15 cellular contexts compared by ENCODE assay signal in genomic region chr15:74815121-74815933, GRCh38. TPM values are rescaled to one million over a fixed set of nuclear protein-coding genes. Genes with fewer than 3 reads are reported as not detected.
A peak's percentile ranks its signal among the peaks of the same experiment; 100 is the strongest.
DNase-seq lines count a peak whose midpoint lies in the region; ATAC-seq and TF ChIP-seq lines count a peak whose summit lies in the region.
"Had no signal": no experiment of that assay in that cellular context is flagged by ENCODE, and none has a peak within 500 bp of the region (broad histone marks: within the 10 kb centered on the region; RNA-seq: fewer than 3 reads in every experiment).

No MANE protein-coding gene starts in this region.

- H3K4me1 ChIP-seq in SK-N-SH (ENCODE audit: control insufficient read depth in 1 of 2, insufficient read depth in 2 of 2, low read depth in 1 of 2, low read length in 1 of 2) = peaks cover 0 to 25% of the 10 kb centered on the region in 2 experiments; a peak in 1 of 4 replicates
- H3K4me1 ChIP-seq in right cardiac atrium (ENCODE audit: control insufficient read depth, insufficient read depth, low read length) = no peaks in the 10 kb centered on the region
- no peaks in the 10 kb centered on the region for H3K4me1 ChIP-seq in thyroid gland

- H3K27ac ChIP-seq in SK-N-SH (ENCODE audit: low read depth in 2 of 2, low read length in 1 of 2) = peak overlapping the region in 1 of 2 experiments; percentile 54; a peak in 1 of 4 replicates
- peak overlapping the region; percentile 48 for H3K27ac ChIP-seq in right cardiac atrium (ENCODE audit: low read length)
- peak overlapping the region in 1 of 3 donors; percentile 40 for H3K27ac ChIP-seq in thyroid gland
- H3K27ac ChIP-seq: hepatocyte, SJSA1 had no signal

- H3K27me3 Mint-ChIP-seq in MCF 10A (ENCODE audit: insufficient read depth, unreplicated experiment) = no peaks in the 10 kb centered on the region
- H3K27me3 Mint-ChIP-seq: activated CD4-positive, alpha-beta T cell treated with anti-CD3 and anti-CD28 coated beads for 36 hours had no signal

- intact Hi-C loops in MCF 10A (cut with micrococcal nuclease) = no loop called here
- intact Hi-C loops in right cardiac atrium (cut with DNase I) = no loop called here
- intact Hi-C loops in thyroid gland (cut with DNase I) = no loop called here

- no peak overlapping the region for H2AFZ ChIP-seq in SK-N-SH (ENCODE audit: low read depth)
- H2AFZ ChIP-seq: hepatocyte had no signal

- no peak; a peak in 1 of 4 replicates for TF ChIP-seq EP300 in SK-N-SH (IDR thresholded peaks at IDR 0.05; ENCODE audit: borderline replicate concordance in 1 of 2, low read depth in 1 of 2, low read length in 1 of 2)

- no peaks in the 10 kb centered on the region for H4K20me1 ChIP-seq in SK-N-SH (ENCODE audit: insufficient read depth)

- no peak overlapping the region for H3K4me2 ChIP-seq in SK-N-SH
- H3K4me2 ChIP-seq: hepatocyte had no signal

- no peak overlapping the region for H3K27ac Mint-ChIP-seq in MCF 10A (ENCODE audit: low read depth, unreplicated experiment)
- H3K27ac Mint-ChIP-seq: activated CD4-positive, alpha-beta T cell treated with anti-CD3 and anti-CD28 coated beads for 36 hours had no signal

- no peaks in the 10 kb centered on the region for H3K36me3 Mint-ChIP-seq in MCF 10A (ENCODE audit: insufficient read depth, unreplicated experiment)

- H3K79me2 ChIP-seq in SK-N-SH (ENCODE audit: insufficient read depth) = no peaks in the 10 kb centered on the region
- H3K79me2 ChIP-seq: hepatocyte had no signal

- no peaks in the 10 kb centered on the region for H3K9me2 ChIP-seq in SK-N-SH

- no peak overlapping the region for H3K4me3 Mint-ChIP-seq in MCF 10A (ENCODE audit: unreplicated experiment)
- H3K4me3 Mint-ChIP-seq: activated CD4-positive, alpha-beta T cell treated with anti-CD3 and anti-CD28 coated beads for 36 hours had no signal

- TF ChIP-seq RAD21 in SK-N-SH (IDR thresholded peaks at IDR 0.05; ENCODE audit: low read length) = no peak; the same call in 1 of the 2 replicates

- BruUV-seq in MCF 10A (replicated peaks; lab: Mats Ljungman, UMichigan) = no TSS peak

- no peaks in the 10 kb centered on the region for H3K9me3 Mint-ChIP-seq in MCF 10A (ENCODE audit: unreplicated experiment)

- no peak for TF ChIP-seq POLR2A in thyroid gland (IDR thresholded peaks at IDR 0.05)

- H3K4me1 Mint-ChIP-seq in MCF 10A (ENCODE audit: insufficient read depth, unreplicated experiment) = peaks cover 45% of the 10 kb centered on the region

- TF ChIP-seq CTCF in MCF 10A (IDR thresholded peaks at IDR 0.05; ENCODE audit: unreplicated experiment) (no peak), SK-N-SH (IDR thresholded peaks at IDR 0.05) (no peak), thyroid gland (IDR thresholded peaks at IDR 0.05) (no peak)

- no peak overlapping the region for H3K9ac ChIP-seq in SK-N-SH

- DNase-seq in T47D (ENCODE audit: low read depth in 1 of 2, low spot score in 1 of 2) = peak; percentile 65 to 93
- DNase-seq in MCF 10A (ENCODE audit: unreplicated experiment) = no peak
- peak; percentile 53 for DNase-seq in SK-N-SH
- DNase-seq in right cardiac atrium = peak in 2 of 3 donors; percentile 77 to 81
- peak; percentile 66 to 73 for DNase-seq in thyroid gland
- no peak for DNase-seq in activated naive CD4-positive, alpha-beta T cell treated with anti-CD3 and anti-CD28 coated beads, Interleukin-2, amount 50 U/mL, for 16 hours
- DNase-seq: activated CD4-positive, alpha-beta T cell treated with anti-CD3 and anti-CD28 coated beads for 36 hours; erythroblast; mammary epithelial cell; NCI-H526 treated with DMSO at 0.1 percent for 48 hours had no signal

- 72% methylated on average over 10 of the region's 10 CpGs for WGBS in SK-N-SH (ENCODE audit: low lambda C conversion rate)
- 70% methylated on average over 10 of the region's 10 CpGs for WGBS in right cardiac atrium
- WGBS in thyroid gland, 2 donors = 63 to 74% methylated on average over 9 to 10 of the region's 10 CpGs

- in situ Hi-C loops in T47D (cut with HindIII; ENCODE audit: low pct_unique_long_range_greater_than_20kb, low sequenced_read_pairs) = no loop called here

- no peaks in the 10 kb centered on the region for H3K9me3 ChIP-seq in SK-N-SH
- H3K9me3 ChIP-seq in right cardiac atrium (ENCODE audit: control insufficient read depth, low read length) = no peaks in the 10 kb centered on the region
- no peaks in the 10 kb centered on the region for H3K9me3 ChIP-seq in thyroid gland
- H3K9me3 ChIP-seq: SJSA1 had no signal

- CTCF ChIA-PET in MCF 10A (lab: Yijun Ruan, JAX) (interaction anchor here (0.6 to 1.7 kb wide), 3 partner anchors 9 to 18 kb away, joined by 3 to 9 read pairs (median 4); no protein-coding TSS in a partner anchor), SK-N-SH (lab: Yijun Ruan, JAX) (interaction anchor here (0.8 to 5.6 kb wide), 8 partner anchors 11 to 180 kb away, joined by 3 to 31 read pairs (median 4); partner anchors contain the start of genes CPLX3 and CSK)

- H3K4me3 ChIP-seq in SK-N-SH (ENCODE audit: low read depth in 2 of 2, low read length in 1 of 2) (no peak overlapping the region), right cardiac atrium (ENCODE audit: low read length) (no peak overlapping the region), thyroid gland (replicated peaks in 1 of 3) (no peak overlapping the region)
- H3K4me3 ChIP-seq: hepatocyte, SJSA1 had no signal

- POLR2A ChIA-PET in MCF 10A (lab: Yijun Ruan, JAX) (interaction anchor here (0.7 to 1.6 kb wide), 2 partner anchors 32 to 82 kb away, joined by 3 to 4 read pairs; no protein-coding TSS in a partner anchor), SK-N-SH (lab: Yijun Ruan, JAX) (no interaction called here)

- ATAC-seq in right cardiac atrium (peak; percentile 10 to 13), GM18907 (IDR thresholded peaks at IDR 0.05; ENCODE audit: unreplicated experiment) (no peak), HG03045 (IDR thresholded peaks at IDR 0.05; ENCODE audit: unreplicated experiment) (no peak)
- ATAC-seq: activated CD4-positive, alpha-beta T cell treated with anti-CD3 and anti-CD28 coated beads for 36 hours had no signal

- H3K27me3 ChIP-seq in SK-N-SH (ENCODE audit: insufficient read depth) (no peaks in the 10 kb centered on the region), right cardiac atrium (ENCODE audit: control insufficient read depth, insufficient read depth) (no peaks in the 10 kb centered on the region), thyroid gland (no peaks in the 10 kb centered on the region)
- H3K27me3 ChIP-seq: hepatocyte, SJSA1 had no signal

- H3F3A ChIP-seq in SK-N-SH (replicated peaks; ENCODE audit: insufficient read depth) = no peaks in the 10 kb centered on the region

- H3K36me3 ChIP-seq in SK-N-SH (replicated peaks in 1 of 2; ENCODE audit: control insufficient read depth in 1 of 2, insufficient read depth in 2 of 2, low read length in 1 of 2) = no peaks in the 10 kb centered on the region
- H3K36me3 ChIP-seq in thyroid gland = no peaks in the 10 kb centered on the region
- H3K36me3 ChIP-seq: SJSA1 had no signal

TF ChIP-seq in SK-N-SH, 30 proteins besides CTCF, POLR2A, EP300 and RAD21:
- TF ChIP-seq CHD2 (IDR thresholded peaks at IDR 0.05; ENCODE audit: low read length, partially characterized antibody) = peak; percentile 24
- TF ChIP-seq PBX3 (IDR thresholded peaks at IDR 0.05) = no peak

RNA-seq across cellular contexts. Expression of gene LMAN1L, which starts 2.7 kb away (rescaled TPM):
- 0.23 TPM in 1 of 2 replicates, not detected in the other for total RNA-seq in MCF 10A (2022)
- 0.02 TPM in 1 of 2 replicates, not detected in the other for polyA plus RNA-seq in SK-N-SH (2012; rRNA removed)
- polyA plus RNA-seq in SK-N-SH (2012; cell fraction: cytosol; rRNA removed) = not detected in 2 replicates
- 0.04 and 0.08 TPM in 2 replicates for polyA plus RNA-seq in SK-N-SH (2012; cell fraction: nucleus; rRNA removed)
- 100 to 1,000 TPM in 3 of 4 donors, 10 to 100 TPM in 1; 66.2 to 216 (median 131) TPM for total RNA-seq in right cardiac atrium
- 84.7 TPM for polyA plus RNA-seq in right cardiac atrium
- 1 to 10 TPM in 1 of 4 donors, not detected in 3; 3.5 TPM for total RNA-seq in thyroid gland
- total RNA-seq: hepatocyte, omental fat pad, SJSA1 had no signal
- polyA plus RNA-seq: hepatocyte, mammary epithelial cell had no signal

RNA-seq across cellular contexts. Expression of gene CPLX3, which starts 11.1 kb away (rescaled TPM):
- total RNA-seq in MCF 10A (2022) (not detected in 2 replicates), right cardiac atrium (10 to 100 TPM; 13.0 to 31.0 (median 20.9) TPM), thyroid gland (not detected)
- polyA plus RNA-seq in SK-N-SH (2012; rRNA removed) (not detected in 2 replicates), right cardiac atrium (13.3 TPM)
- polyA plus RNA-seq in SK-N-SH (2012; cell fraction: cytosol; rRNA removed) = not detected in 2 replicates
- polyA plus RNA-seq in SK-N-SH (2012; cell fraction: nucleus; rRNA removed) = 0.08 and 0.23 TPM in 2 replicates
- total RNA-seq: hepatocyte, mammary epithelial cell, omental fat pad, SJSA1 had no signal
- polyA plus RNA-seq: hepatocyte, mammary epithelial cell had no signal

RNA-seq across cellular contexts. Expression of gene ULK3, which starts 27.6 kb away (rescaled TPM):
- total RNA-seq in MCF 10A (2022) (27.6 and 31.3 TPM in 2 replicates), right cardiac atrium (10 to 100 TPM; 34.9 to 49.3 (median 45.9) TPM), thyroid gland (10 to 100 TPM; 40.9 to 91.1 (median 74.7) TPM)
- polyA plus RNA-seq in SK-N-SH (2012; rRNA removed) (41.3 and 55.3 TPM in 2 replicates), right cardiac atrium (35.0 TPM)
- 11.1 and 17.6 TPM in 2 replicates for polyA plus RNA-seq in SK-N-SH (2012; cell fraction: cytosol; rRNA removed)
- 300 and 348 TPM in 2 replicates for polyA plus RNA-seq in SK-N-SH (2012; cell fraction: nucleus; rRNA removed)

RNA-seq across cellular contexts. Expression of gene CSK, which starts 33.4 kb away (rescaled TPM):
- total RNA-seq in MCF 10A (2022) (50.4 and 65.3 TPM in 2 replicates), right cardiac atrium (10 to 100 TPM; 52.9 to 68.3 (median 60.9) TPM), thyroid gland (10 to 100 TPM; 18.2 to 24.3 (median 20.3) TPM)
- polyA plus RNA-seq in SK-N-SH (2012; rRNA removed) (34.7 and 53.1 TPM in 2 replicates), right cardiac atrium (44.3 TPM)
- polyA plus RNA-seq in SK-N-SH (2012; cell fraction: cytosol; rRNA removed) = 25.5 and 43.5 TPM in 2 replicates
- polyA plus RNA-seq in SK-N-SH (2012; cell fraction: nucleus; rRNA removed) = 94.6 and 111 TPM in 2 replicates

RNA-seq across cellular contexts. Expression of gene SCAMP2, which starts 57.8 kb away (rescaled TPM):
- 64.4 and 67.7 TPM in 2 replicates for total RNA-seq in MCF 10A (2022)
- 88.1 and 99.5 TPM in 2 replicates for polyA plus RNA-seq in SK-N-SH (2012; rRNA removed)
- polyA plus RNA-seq in SK-N-SH (2012; cell fraction: cytosol; rRNA removed) = 58.0 and 74.0 TPM in 2 replicates
- 47.0 and 56.7 TPM in 2 replicates for polyA plus RNA-seq in SK-N-SH (2012; cell fraction: nucleus; rRNA removed)
- total RNA-seq in right cardiac atrium = 10 to 100 TPM; 52.2 to 67.1 (median 61.7) TPM
- 36.1 TPM for polyA plus RNA-seq in right cardiac atrium
- 100 to 1,000 TPM in 2 of 4 donors, 10 to 100 TPM in 2; 59.3 to 129 (median 104) TPM for total RNA-seq in thyroid gland

Comparison
In these comparisons a context has a peak if more than half of its experiments do, and no peak if none do; other contexts are left out.
1. DNase-seq: peak in T47D (2 of 2), SK-N-SH (single experiment), right cardiac atrium (2 of 3) and thyroid gland (2 of 2); none in MCF 10A (single experiment) and activated naive CD4-positive, alpha-beta T cell treated with anti-CD3 and anti-CD28 coated beads, Interleukin-2, amount 50 U/mL, for 16 hours (single experiment).
2. ATAC-seq: peak in right cardiac atrium (2 of 2); none in GM18907 (single experiment) and HG03045 (single experiment).
3. RNA of gene LMAN1L, which starts 2.7 kb away (total RNA-seq): 66.2 to 216 TPM in right cardiac atrium; 0.23 TPM in MCF 10A and 3.5 TPM in thyroid gland; every median in the first group is over 10 times any median in the second.
4. RNA of gene CPLX3, which starts 11.1 kb away (total RNA-seq): 13.0 to 31.0 TPM in right cardiac atrium; not detected in MCF 10A and not detected in thyroid gland; every median in the first group is over 10 times any median in the second.